Comparison of ENCODE assay signal across 1 cellular context in the genomic region with DNA sequence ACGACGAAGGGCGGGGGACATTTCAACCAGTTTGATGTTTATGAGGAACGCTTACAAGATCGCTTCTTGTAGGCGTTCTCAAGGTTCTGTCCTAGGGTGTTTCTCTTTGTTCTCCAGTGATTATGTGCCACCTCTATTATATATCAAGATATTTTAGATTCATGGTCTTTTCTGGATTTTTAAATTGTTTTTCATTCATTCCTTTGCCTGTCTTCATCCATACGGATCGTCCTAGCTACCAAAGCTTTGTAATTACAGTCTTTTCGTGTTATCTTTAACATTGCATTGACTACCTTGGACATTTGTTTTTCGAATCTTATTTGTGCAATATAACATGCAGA.
TF ChIP-seq lines count a peak whose summit lies in the region.

No MANE protein-coding gene starts in this region.

TF ChIP-seq in SK-N-SH, 30 proteins besides CTCF, POLR2A, EP300 and RAD21:
- TF ChIP-seq, protein P1, sequence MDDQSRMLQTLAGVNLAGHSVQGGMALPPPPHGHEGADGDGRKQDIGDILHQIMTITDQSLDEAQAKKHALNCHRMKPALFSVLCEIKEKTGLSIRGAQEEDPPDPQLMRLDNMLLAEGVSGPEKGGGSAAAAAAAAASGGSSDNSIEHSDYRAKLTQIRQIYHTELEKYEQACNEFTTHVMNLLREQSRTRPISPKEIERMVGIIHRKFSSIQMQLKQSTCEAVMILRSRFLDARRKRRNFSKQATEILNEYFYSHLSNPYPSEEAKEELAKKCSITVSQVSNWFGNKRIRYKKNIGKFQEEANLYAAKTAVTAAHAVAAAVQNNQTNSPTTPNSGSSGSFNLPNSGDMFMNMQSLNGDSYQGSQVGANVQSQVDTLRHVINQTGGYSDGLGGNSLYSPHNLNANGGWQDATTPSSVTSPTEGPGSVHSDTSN (IDR thresholded peaks at IDR 0.05): no peak
- TF ChIP-seq, protein P2, sequence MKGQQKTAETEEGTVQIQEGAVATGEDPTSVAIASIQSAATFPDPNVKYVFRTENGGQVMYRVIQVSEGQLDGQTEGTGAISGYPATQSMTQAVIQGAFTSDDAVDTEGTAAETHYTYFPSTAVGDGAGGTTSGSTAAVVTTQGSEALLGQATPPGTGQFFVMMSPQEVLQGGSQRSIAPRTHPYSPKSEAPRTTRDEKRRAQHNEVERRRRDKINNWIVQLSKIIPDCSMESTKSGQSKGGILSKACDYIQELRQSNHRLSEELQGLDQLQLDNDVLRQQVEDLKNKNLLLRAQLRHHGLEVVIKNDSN (IDR thresholded peaks at IDR 0.05; ENCODE audit: borderline replicate concordance, low read depth): no peak
- no peak for TF ChIP-seq TAF1 (IDR thresholded peaks at IDR 0.05; ENCODE audit: borderline replicate concordance, low read depth, low read length)
- TF ChIP-seq POLR2AphosphoS5 (IDR thresholded peaks at IDR 0.05; ENCODE audit: low read depth, low read length): no peak
- no peak for TF ChIP-seq MXI1 (IDR thresholded peaks at IDR 0.05; ENCODE audit: low read depth, low read length)
- TF ChIP-seq, protein P3, sequence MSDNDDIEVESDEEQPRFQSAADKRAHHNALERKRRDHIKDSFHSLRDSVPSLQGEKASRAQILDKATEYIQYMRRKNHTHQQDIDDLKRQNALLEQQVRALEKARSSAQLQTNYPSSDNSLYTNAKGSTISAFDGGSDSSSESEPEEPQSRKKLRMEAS (IDR thresholded peaks at IDR 0.05; ENCODE audit: low read depth): no peak
- TF ChIP-seq RCOR1 (IDR thresholded peaks at IDR 0.05; ENCODE audit: low read length): no peak
- no peak for TF ChIP-seq RXRA (IDR thresholded peaks at IDR 0.05; ENCODE audit: borderline replicate concordance, low read depth)
- no peak for TF ChIP-seq FOXM1 (IDR thresholded peaks at IDR 0.05; ENCODE audit: low read depth)
- TF ChIP-seq GATA2 (CRISPR knock-in tag; IDR thresholded peaks at IDR 0.05): no peak
- TF ChIP-seq, protein P4, sequence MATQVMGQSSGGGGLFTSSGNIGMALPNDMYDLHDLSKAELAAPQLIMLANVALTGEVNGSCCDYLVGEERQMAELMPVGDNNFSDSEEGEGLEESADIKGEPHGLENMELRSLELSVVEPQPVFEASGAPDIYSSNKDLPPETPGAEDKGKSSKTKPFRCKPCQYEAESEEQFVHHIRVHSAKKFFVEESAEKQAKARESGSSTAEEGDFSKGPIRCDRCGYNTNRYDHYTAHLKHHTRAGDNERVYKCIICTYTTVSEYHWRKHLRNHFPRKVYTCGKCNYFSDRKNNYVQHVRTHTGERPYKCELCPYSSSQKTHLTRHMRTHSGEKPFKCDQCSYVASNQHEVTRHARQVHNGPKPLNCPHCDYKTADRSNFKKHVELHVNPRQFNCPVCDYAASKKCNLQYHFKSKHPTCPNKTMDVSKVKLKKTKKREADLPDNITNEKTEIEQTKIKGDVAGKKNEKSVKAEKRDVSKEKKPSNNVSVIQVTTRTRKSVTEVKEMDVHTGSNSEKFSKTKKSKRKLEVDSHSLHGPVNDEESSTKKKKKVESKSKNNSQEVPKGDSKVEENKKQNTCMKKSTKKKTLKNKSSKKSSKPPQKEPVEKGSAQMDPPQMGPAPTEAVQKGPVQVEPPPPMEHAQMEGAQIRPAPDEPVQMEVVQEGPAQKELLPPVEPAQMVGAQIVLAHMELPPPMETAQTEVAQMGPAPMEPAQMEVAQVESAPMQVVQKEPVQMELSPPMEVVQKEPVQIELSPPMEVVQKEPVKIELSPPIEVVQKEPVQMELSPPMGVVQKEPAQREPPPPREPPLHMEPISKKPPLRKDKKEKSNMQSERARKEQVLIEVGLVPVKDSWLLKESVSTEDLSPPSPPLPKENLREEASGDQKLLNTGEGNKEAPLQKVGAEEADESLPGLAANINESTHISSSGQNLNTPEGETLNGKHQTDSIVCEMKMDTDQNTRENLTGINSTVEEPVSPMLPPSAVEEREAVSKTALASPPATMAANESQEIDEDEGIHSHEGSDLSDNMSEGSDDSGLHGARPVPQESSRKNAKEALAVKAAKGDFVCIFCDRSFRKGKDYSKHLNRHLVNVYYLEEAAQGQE (IDR thresholded peaks at IDR 0.05; ENCODE audit: low read depth, low read length): no peak
- no peak for TF ChIP-seq TEAD4 (IDR thresholded peaks at IDR 0.05; ENCODE audit: borderline replicate concordance, insufficient read depth)
- TF ChIP-seq FOSL2 (IDR thresholded peaks at IDR 0.05; ENCODE audit: borderline replicate concordance, low read depth): no peak
- TF ChIP-seq CHD2 (IDR thresholded peaks at IDR 0.05; ENCODE audit: low read length, partially characterized antibody): no peak
- no peak for TF ChIP-seq EZH2phosphoT487 (IDR thresholded peaks at IDR 0.05; ENCODE audit: borderline replicate concordance, low read depth)
- TF ChIP-seq, protein P5, sequence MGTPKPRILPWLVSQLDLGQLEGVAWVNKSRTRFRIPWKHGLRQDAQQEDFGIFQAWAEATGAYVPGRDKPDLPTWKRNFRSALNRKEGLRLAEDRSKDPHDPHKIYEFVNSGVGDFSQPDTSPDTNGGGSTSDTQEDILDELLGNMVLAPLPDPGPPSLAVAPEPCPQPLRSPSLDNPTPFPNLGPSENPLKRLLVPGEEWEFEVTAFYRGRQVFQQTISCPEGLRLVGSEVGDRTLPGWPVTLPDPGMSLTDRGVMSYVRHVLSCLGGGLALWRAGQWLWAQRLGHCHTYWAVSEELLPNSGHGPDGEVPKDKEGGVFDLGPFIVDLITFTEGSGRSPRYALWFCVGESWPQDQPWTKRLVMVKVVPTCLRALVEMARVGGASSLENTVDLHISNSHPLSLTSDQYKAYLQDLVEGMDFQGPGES (IDR thresholded peaks at IDR 0.05; ENCODE audit: low read depth, low read length): no peak
- TF ChIP-seq ELF1 (IDR thresholded peaks at IDR 0.05): no peak
- TF ChIP-seq SIN3A (IDR thresholded peaks at IDR 0.05; ENCODE audit: borderline replicate concordance, low read depth, low read length): no peak
- no peak for TF ChIP-seq SMC3 (IDR thresholded peaks at IDR 0.05; ENCODE audit: low read depth, low read length)
- TF ChIP-seq GABPA (IDR thresholded peaks at IDR 0.05; ENCODE audit: low read depth): no peak
